In the genomic region with DNA sequence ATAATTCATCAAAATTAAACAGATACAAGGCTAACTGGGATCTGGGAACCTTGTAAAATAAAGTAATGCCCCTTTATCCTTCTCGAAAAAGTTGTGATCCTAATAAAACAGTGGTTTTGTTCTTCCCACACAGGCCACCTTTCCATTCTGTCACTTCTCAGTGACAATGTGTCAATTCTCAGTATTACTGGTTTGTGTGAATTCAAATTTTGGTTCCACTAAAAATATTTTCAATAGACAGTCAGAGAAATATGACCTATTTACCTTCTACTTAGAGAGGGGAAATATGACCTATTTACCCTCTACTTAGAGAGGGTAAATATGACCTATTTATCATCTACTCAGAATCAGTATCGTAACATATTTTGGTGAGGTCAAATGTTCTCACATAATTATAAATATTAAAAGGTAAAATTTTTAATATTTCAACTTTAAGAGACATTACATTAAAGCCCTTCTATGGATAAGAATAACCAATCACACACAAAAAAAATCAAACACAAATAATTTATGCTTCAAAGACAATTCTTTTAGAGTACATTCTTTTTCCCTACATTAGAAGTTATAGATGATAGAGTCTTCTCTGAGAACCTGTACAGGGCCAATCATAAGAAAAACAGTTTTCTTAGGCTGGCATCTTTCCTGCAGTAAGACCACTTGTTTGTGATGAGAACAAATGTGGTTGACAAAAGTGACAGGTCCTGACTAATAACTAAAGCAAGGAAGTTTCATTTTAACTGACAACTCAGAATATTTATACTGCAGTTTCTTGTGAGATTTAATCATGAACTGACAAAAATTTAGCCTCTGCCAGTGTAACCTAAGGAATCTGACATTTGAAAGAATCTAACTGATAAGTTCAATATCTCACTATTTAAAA, we compare ENCODE assay signal across 11 cellular contexts.
DNase-seq lines count a peak whose midpoint lies in the region; ATAC-seq and TF ChIP-seq lines count a peak whose summit lies in the region.
"Had no signal": no experiment of that assay in that cellular context is flagged by ENCODE, and none has a peak within 500 bp of the region (broad histone marks: within the 10 kb centered on the region; RNA-seq: fewer than 3 reads in every experiment).

No MANE protein-coding gene starts in this region.

- WGBS in mammary epithelial cell (ENCODE audit: low coverage, missing lambda C conversion rate) = 81% methylated on average over 2 of the region's 2 CpGs

- no peaks in the 10 kb centered on the region for H3K36me3 ChIP-seq in mammary epithelial cell (ENCODE audit: insufficient read depth, low read length)

- H4K20me1 ChIP-seq in mammary epithelial cell (ENCODE audit: insufficient read depth, low read length) = no peaks in the 10 kb centered on the region

- no peak overlapping the region for H3K4me3 ChIP-seq in mammary epithelial cell (replicated peaks in 1 of 3; ENCODE audit: insufficient read depth in 1 of 3, low read depth in 2 of 3, low read length in 3 of 3)

- BruUV-seq in mammary epithelial cell (replicated peaks; lab: Mats Ljungman, UMichigan) = no TSS peak

- H3K9ac ChIP-seq in mammary epithelial cell (ENCODE audit: insufficient read depth, low read length) = no peak overlapping the region

- H3K4me2 ChIP-seq in mammary epithelial cell (ENCODE audit: insufficient read depth, low read depth, low read length) = no peak overlapping the region

- H2AFZ ChIP-seq in mammary epithelial cell (ENCODE audit: low read depth, low read length) = no peak overlapping the region

- H3K4me1 ChIP-seq in mammary epithelial cell (ENCODE audit: insufficient read depth, low read length) = no peaks in the 10 kb centered on the region

- H3K9me3 ChIP-seq in mammary epithelial cell (replicated peaks; ENCODE audit: insufficient read depth, low read length) = no peaks in the 10 kb centered on the region

- no peaks in the 10 kb centered on the region for H3K27me3 ChIP-seq in mammary epithelial cell (ENCODE audit: insufficient read depth, low read length)

- H3K27ac ChIP-seq in mammary epithelial cell (ENCODE audit: insufficient read depth, low read depth, low read length) = no peak overlapping the region

- intact Hi-C loops in mammary epithelial cell (cut with micrococcal nuclease) = no loop called here

- POLR2A ChIA-PET in HEK293T (lab: Yijun Ruan, JAX) = no interaction called here

- H3K79me2 ChIP-seq in mammary epithelial cell (ENCODE audit: insufficient read depth, low read length) = no peaks in the 10 kb centered on the region

- ATAC-seq in GM18519 (IDR thresholded peaks at IDR 0.05; ENCODE audit: low FRiP score, unreplicated experiment) (peak; percentile 84), GM21423 (IDR thresholded peaks at IDR 0.05; ENCODE audit: unreplicated experiment) (peak; percentile 86), HG03095 (IDR thresholded peaks at IDR 0.05; ENCODE audit: unreplicated experiment) (peak; percentile 78)
- ATAC-seq: PC-3 had no signal

- dilution Hi-C loops in mammary epithelial cell (cut with HindIII; ENCODE audit: low sequenced_read_pairs) = no loop called here

- in situ Hi-C loops in mammary epithelial cell (cut with MboI; ENCODE audit: low sequenced_read_pairs in 2 of 2) = no loop called here

- no peak for TF ChIP-seq CTCF in mammary epithelial cell (conservative IDR thresholded peaks at IDR 0.05 in 1 of 2, IDR thresholded peaks at IDR 0.05 in 1 of 2; ENCODE audit: extremely low read depth in 1 of 2, insufficient read depth in 1 of 2, low read depth in 1 of 2, low read length in 2 of 2)

- CTCF ChIA-PET in HEK293T (lab: Yijun Ruan, JAX) = no interaction called here
- CTCF ChIA-PET in mammary epithelial cell (lab: Charles Lee; ENCODE audit: low non-redundant PET) = no interaction called here

- DNase-seq in globus pallidus (ENCODE audit: low spot score) (peak; percentile 5), HEK293T (ENCODE audit: extremely low spot score) (no peak), islet precursor cell (no peak), mammary epithelial cell (no peak), RKO (ENCODE audit: low spot score) (no peak)
- DNase-seq: activated gamma-delta T cell treated with Interleukin-2 at 50 U/mL for 16 hours, MV-4-11, PC-3 had no signal

TF ChIP-seq in HEK293T, 16 proteins besides CTCF, POLR2A, EP300 and RAD21:
- TF ChIP-seq BHLHE40 (IDR thresholded peaks at IDR 0.05; ENCODE audit: borderline replicate concordance) (no peak), FOXK2 (IDR thresholded peaks at IDR 0.05) (no peak), SP1 (IDR thresholded peaks at IDR 0.05) (no peak), TARDBP (IDR thresholded peaks at IDR 0.05) (no peak), NFRKB (IDR thresholded peaks at IDR 0.05) (no peak), ARNT (IDR thresholded peaks at IDR 0.05) (no peak), ZNF384 (IDR thresholded peaks at IDR 0.05) (no peak), HDGF (IDR thresholded peaks at IDR 0.05; ENCODE audit: borderline replicate concordance) (no peak), L3MBTL2 (conservative IDR thresholded peaks at IDR 0.05) (no peak), FOXA1 (IDR thresholded peaks at IDR 0.05) (no peak), LEF1 (IDR thresholded peaks at IDR 0.05; ENCODE audit: borderline replicate concordance) (no peak)
